In genomic region chr17:19724501-19725420, GRCh38 we compare ENCODE assay signal across 8 cellular contexts. TPM values are rescaled to one million over a fixed set of nuclear protein-coding genes. Genes with fewer than 3 reads are reported as not detected.
A peak's percentile ranks its signal among the peaks of the same experiment; 100 is the strongest.
DNase-seq lines count a peak whose midpoint lies in the region; ATAC-seq and TF ChIP-seq lines count a peak whose summit lies in the region.

No MANE protein-coding gene starts in this region.

- WGBS in urinary bladder: 50% methylated on average over 55 of the region's 55 CpGs

- H3K36me3 Mint-ChIP-seq in activated CD8-positive, alpha-beta T cell treated with anti-CD3 and anti-CD28 coated beads, Interleukin-2, amount 10 ng/mL, durations not matched to agents 7 days and 5 days (ENCODE audit: low read depth): no peaks in the 10 kb centered on the region

- no peak overlapping the region for H3K27ac Mint-ChIP-seq in activated CD8-positive, alpha-beta T cell treated with anti-CD3 and anti-CD28 coated beads, Interleukin-2, amount 10 ng/mL, durations not matched to agents 7 days and 5 days

- no peak overlapping the region for H3K27ac ChIP-seq in rectal smooth muscle tissue (ENCODE audit: low read depth, low read length)
- no peak overlapping the region for H3K27ac ChIP-seq in urinary bladder (ENCODE audit: low read depth)

- no peak overlapping the region for H3K9ac ChIP-seq in rectal smooth muscle tissue (ENCODE audit: low read length)

- no peak for ATAC-seq in activated CD8-positive, alpha-beta T cell treated with anti-CD3 and anti-CD28 coated beads, Interleukin-2, amount 10 ng/mL, durations not matched to agents 7 days and 5 days
- ATAC-seq in esophagus mucosa (peak; percentile 77), HG02678 (IDR thresholded peaks at IDR 0.05; ENCODE audit: unreplicated experiment) (no peak), HG02938 (IDR thresholded peaks at IDR 0.05; ENCODE audit: unreplicated experiment) (no peak)

- no peaks in the 10 kb centered on the region for H3K27me3 ChIP-seq in rectal smooth muscle tissue (ENCODE audit: control insufficient read depth, insufficient read depth, low read length)

- POLR2A ChIA-PET in activated CD8-positive, alpha-beta T cell treated with anti-CD3 and anti-CD28 coated beads, Interleukin-2, amount 10 ng/mL, durations not matched to agents 7 days and 5 days (lab: Charles Lee): no interaction called here

- TF ChIP-seq CTCF in GM12865 (IDR thresholded peaks at IDR 0.05; ENCODE audit: insufficient read depth, low read depth, low read length, missing control alignments): no peak

- no peak overlapping the region for H3K4me3 Mint-ChIP-seq in activated CD8-positive, alpha-beta T cell treated with anti-CD3 and anti-CD28 coated beads, Interleukin-2, amount 10 ng/mL, durations not matched to agents 7 days and 5 days

- CTCF ChIA-PET in activated CD8-positive, alpha-beta T cell treated with anti-CD3 and anti-CD28 coated beads, Interleukin-2, amount 10 ng/mL, durations not matched to agents 7 days and 5 days (lab: Charles Lee): interaction anchor here (1.4 kb wide), 2 partner anchors 42 to 211 kb away, joined by 3 to 4 read pairs; no protein-coding TSS in a partner anchor

- H3K4me3 ChIP-seq in GM12865 (ENCODE audit: low read depth, low read length): peak overlapping the region; percentile 23
- peak overlapping the region; percentile 22 for H3K4me3 ChIP-seq in rectal smooth muscle tissue (ENCODE audit: low read length)
- H3K4me3 ChIP-seq in urinary bladder (ENCODE audit: low read depth, low read length): peak overlapping the region; percentile 28

- DNase-seq in GM12865 (ENCODE audit: low read depth) (peak; percentile 37), NCI-H2227 treated with DMSO at 0.1 percent for 48 hours (lab: John Stamatoyannopoulos, UW) (no peak)
- DNase-seq in activated CD8-positive, alpha-beta T cell treated with anti-CD3 and anti-CD28 coated beads, Interleukin-2, amount 10 ng/mL, durations not matched to agents 7 days and 5 days: peak; percentile 22

- no peaks in the 10 kb centered on the region for H3K9me3 Mint-ChIP-seq in activated CD8-positive, alpha-beta T cell treated with anti-CD3 and anti-CD28 coated beads, Interleukin-2, amount 10 ng/mL, durations not matched to agents 7 days and 5 days (ENCODE audit: insufficient read depth)

- no peaks in the 10 kb centered on the region for H3K27me3 Mint-ChIP-seq in activated CD8-positive, alpha-beta T cell treated with anti-CD3 and anti-CD28 coated beads, Interleukin-2, amount 10 ng/mL, durations not matched to agents 7 days and 5 days (ENCODE audit: low read depth)

- H3K36me3 ChIP-seq in rectal smooth muscle tissue (ENCODE audit: control insufficient read depth, insufficient read depth, low read length) (no peaks in the 10 kb centered on the region), urinary bladder (ENCODE audit: insufficient read depth) (no peaks in the 10 kb centered on the region)

- H3K4me1 ChIP-seq in rectal smooth muscle tissue (ENCODE audit: control insufficient read depth, insufficient read depth, low read length) (peaks cover 22% of the 10 kb centered on the region), urinary bladder (ENCODE audit: insufficient read depth) (no peaks in the 10 kb centered on the region)

- H3K4me1 Mint-ChIP-seq in activated CD8-positive, alpha-beta T cell treated with anti-CD3 and anti-CD28 coated beads, Interleukin-2, amount 10 ng/mL, durations not matched to agents 7 days and 5 days (ENCODE audit: low read depth): peaks cover 8% of the 10 kb centered on the region

RNA-seq across cellular contexts. Expression of gene SLC47A2, which starts 8.4 kb away (rescaled TPM):
- total RNA-seq in activated CD8-positive, alpha-beta T cell treated with anti-CD3 and anti-CD28 coated beads, Interleukin-2, amount 10 ng/mL, durations not matched to agents 7 days and 5 days: not detected
- total RNA-seq in esophagus mucosa (0.92 TPM), urinary bladder (0.21 TPM)
- polyA plus RNA-seq in urinary bladder: not detected

RNA-seq across cellular contexts. Expression of gene ALDH3A1, which starts 23.3 kb away (rescaled TPM):
- total RNA-seq in activated CD8-positive, alpha-beta T cell treated with anti-CD3 and anti-CD28 coated beads, Interleukin-2, amount 10 ng/mL, durations not matched to agents 7 days and 5 days: not detected
- total RNA-seq in esophagus mucosa (194 TPM), urinary bladder (1.5 TPM)
- 5.3 TPM for polyA plus RNA-seq in urinary bladder

Comparison
In these comparisons a context has a peak if more than half of its experiments do, and no peak if none do; other contexts are left out.
1. RNA of gene ALDH3A1, which starts 23.3 kb away (total RNA-seq): 194 TPM in esophagus mucosa (single experiment); 1.5 TPM in urinary bladder (single experiment) and not detected in activated CD8-positive, alpha-beta T cell treated with anti-CD3 and anti-CD28 coated beads, Interleukin-2, amount 10 ng/mL, durations not matched to agents 7 days and 5 days; every median in the first group is over 10 times any median in the second.
2. Peak in every context shown above with its lines, with median percentiles within 50 percentile points of each other: H3K4me3 ChIP-seq.